Comparison of ENCODE assay signal across 24 cellular contexts in the genomic region with DNA sequence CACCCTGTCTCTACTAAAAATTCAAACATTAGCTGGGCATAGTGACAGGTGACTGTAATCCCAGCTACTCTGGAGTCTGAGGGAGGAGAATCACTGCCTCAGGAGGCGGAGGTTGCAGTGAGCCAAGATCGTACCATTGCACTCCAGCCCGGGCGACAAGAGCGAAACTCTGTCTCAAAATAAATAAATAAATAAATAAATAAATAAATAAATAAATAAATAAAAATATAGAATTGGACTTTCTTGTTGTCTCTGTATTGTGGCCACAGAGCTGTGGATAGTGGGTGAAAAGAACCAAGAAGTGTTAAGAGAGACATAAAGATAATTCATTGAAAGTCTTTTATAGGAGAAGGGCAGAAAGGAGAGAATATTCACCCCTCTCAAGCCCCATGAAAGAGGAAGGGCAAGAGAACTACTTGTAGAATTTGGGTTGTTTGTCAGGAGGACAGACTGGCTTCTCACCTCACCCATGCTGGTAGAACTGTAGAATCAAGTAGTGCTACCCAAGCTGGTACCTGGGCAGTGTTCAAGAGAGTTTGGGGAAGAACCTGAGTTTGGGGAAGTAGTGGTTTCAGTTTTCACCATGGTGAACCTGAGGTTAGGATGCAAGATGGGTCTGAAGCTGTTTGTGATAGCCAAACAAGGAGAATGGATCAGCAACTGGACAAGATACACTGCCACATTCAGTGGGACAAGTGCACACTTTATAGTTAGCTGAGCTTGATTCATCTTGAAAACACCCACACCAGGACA.
DNase-seq lines count a peak whose midpoint lies in the region; ATAC-seq lines count a peak whose summit lies in the region.
"Had no signal": no experiment of that assay in that cellular context is flagged by ENCODE, and none has a peak within 500 bp of the region (broad histone marks: within the 10 kb centered on the region; RNA-seq: fewer than 3 reads in every experiment).

No MANE protein-coding gene starts in this region.

- no CpG with 5 or more reads among the region's 5 CpGs for WGBS in trophoblast cell (ENCODE audit: extremely low coverage, insufficient coverage, insufficient read length)

- no peaks in the 10 kb centered on the region for H3K79me1 ChIP-seq in trophoblast cell (ENCODE audit: low read length)

- H3K79me2 ChIP-seq in trophoblast cell (ENCODE audit: control insufficient read depth, insufficient read depth, low read length, poor library complexity) = no peaks in the 10 kb centered on the region

- in situ Hi-C loops in KBM-7 (cut with MboI; ENCODE audit: low pct_unique_long_range_greater_than_20kb, low sequenced_read_pairs) = no loop called here

- H3K4me1 Mint-ChIP-seq in activated T-cell treated with anti-CD3 and anti-CD28 coated beads, Interleukin-2, amount 50 U/mL, for 72 hours (ENCODE audit: low read depth) = no peaks in the 10 kb centered on the region
- H3K4me1 Mint-ChIP-seq: CD4-positive, alpha-beta memory T cell; immature natural killer cell had no signal

- no peak overlapping the region for H3K4me3 ChIP-seq in trophoblast cell (ENCODE audit: low read depth, low read length)
- H3K4me3 ChIP-seq: left lung, ovary, Peyer's patch, stomach, transverse colon had no signal

- H3K9me3 ChIP-seq in trophoblast cell (ENCODE audit: insufficient read depth, low read depth, low read length) = no peaks in the 10 kb centered on the region
- H3K9me3 ChIP-seq: left lung, ovary, Peyer's patch, stomach, transverse colon had no signal

- H3K4me2 ChIP-seq in trophoblast cell (ENCODE audit: low read length) = no peak overlapping the region

- H3K14ac ChIP-seq in trophoblast cell (ENCODE audit: low read length) = no peak overlapping the region

- H4K91ac ChIP-seq in trophoblast cell (ENCODE audit: low read depth, low read length) = no peak overlapping the region

- H3K4me1 ChIP-seq in trophoblast cell (ENCODE audit: control insufficient read depth in 1 of 2, insufficient read depth in 2 of 2, low read length in 2 of 2) = no peaks in the 10 kb centered on the region
- H3K4me1 ChIP-seq: left lung, Peyer's patch, stomach, transverse colon had no signal

- H2BK120ac ChIP-seq in trophoblast cell (ENCODE audit: insufficient read depth, low read length, poor library complexity) = no peak overlapping the region

- no peak overlapping the region for H3K27ac ChIP-seq in trophoblast cell (ENCODE audit: low read depth, low read length)
- H3K27ac ChIP-seq: left lung, ovary, Peyer's patch, stomach, transverse colon, VCaP had no signal

- H2BK5ac ChIP-seq in trophoblast cell (ENCODE audit: low read depth, low read length, poor library complexity) = no peak overlapping the region

- no peaks in the 10 kb centered on the region for H3K36me3 ChIP-seq in trophoblast cell (ENCODE audit: control insufficient read depth in 1 of 2, insufficient read depth in 2 of 2, low read length in 2 of 2)
- H3K36me3 ChIP-seq: left lung, ovary, Peyer's patch, stomach, transverse colon had no signal

- H3K18ac ChIP-seq in trophoblast cell (ENCODE audit: low read length) = no peak overlapping the region

- ATAC-seq in GM18868 (IDR thresholded peaks at IDR 0.05; ENCODE audit: unreplicated experiment) (peak; percentile 89), GM21423 (IDR thresholded peaks at IDR 0.05; ENCODE audit: unreplicated experiment) (peak; percentile 56), HG03175 (IDR thresholded peaks at IDR 0.05; ENCODE audit: unreplicated experiment) (peak; percentile 60), HG02973 (IDR thresholded peaks at IDR 0.05; ENCODE audit: unreplicated experiment) (no peak), HG03571 (IDR thresholded peaks at IDR 0.05; ENCODE audit: unreplicated experiment) (no peak)
- no peak for ATAC-seq in activated T-cell treated with anti-CD3 and anti-CD28 coated beads, Interleukin-2, amount 50 U/mL, for 72 hours (replicated peaks in 1 of 2)
- ATAC-seq: left lung; natural killer cell treated with Interleukin-12 subunit alpha and Interleukin-12 subunit beta and Interleukin-15 and Interleukin-18, amount 100 ng/mL, for 72 hours; right cardiac atrium had no signal

- no peak overlapping the region for H2AK5ac ChIP-seq in trophoblast cell (ENCODE audit: low read length)

- peak overlapping the region; percentile 2 for H3K9ac ChIP-seq in trophoblast cell (ENCODE audit: low read length)

- no peak overlapping the region for H4K8ac ChIP-seq in trophoblast cell (ENCODE audit: low read depth, low read length)

- H3K27ac Mint-ChIP-seq in activated T-cell treated with anti-CD3 and anti-CD28 coated beads, Interleukin-2, amount 50 U/mL, for 72 hours = no peak overlapping the region
- H3K27ac Mint-ChIP-seq: immature natural killer cell; natural killer cell treated with Interleukin-12 subunit alpha and Interleukin-12 subunit beta and Interleukin-15 and Interleukin-18, amount 100 ng/mL, for 72 hours had no signal

- no peak for DNase-seq in trophoblast cell
- DNase-seq in activated T-cell treated with anti-CD3 and anti-CD28 coated beads, Interleukin-2, amount 50 U/mL, for 72 hours = no peak
- no peak for DNase-seq in KBM-7
- DNase-seq: activated CD8-positive, alpha-beta memory T cell treated with anti-CD3 and anti-CD28 coated beads, Interleukin-2, amount 50 U/mL, for 4 hours; activated effector memory CD4-positive, alpha-beta T cell treated with Interleukin-2 at 50 U/mL for 16 hours; CD4-positive, alpha-beta memory T cell; immature natural killer cell; midbrain; NCI-H510A; ovary; Peyer's patch; right cardiac atrium; stimulated activated CD4-positive, alpha-beta T cell treated with anti-CD3 and anti-CD28 coated beads, Interleukin-4, amount 100 ng/mL, for 24 hours; stomach; T-helper 2 cell; transverse colon had no signal

- H3K4ac ChIP-seq in trophoblast cell (ENCODE audit: low read depth, low read length) = no peak overlapping the region

- no peak overlapping the region for H3K4me3 Mint-ChIP-seq in activated T-cell treated with anti-CD3 and anti-CD28 coated beads, Interleukin-2, amount 50 U/mL, for 72 hours
- H3K4me3 Mint-ChIP-seq: CD4-positive, alpha-beta memory T cell; immature natural killer cell; natural killer cell treated with Interleukin-12 subunit alpha and Interleukin-12 subunit beta and Interleukin-15 and Interleukin-18, amount 100 ng/mL, for 72 hours had no signal

- H3K27me3 Mint-ChIP-seq in activated T-cell treated with anti-CD3 and anti-CD28 coated beads, Interleukin-2, amount 50 U/mL, for 72 hours (ENCODE audit: low read depth) = no peaks in the 10 kb centered on the region

- no peak overlapping the region for H4K12ac ChIP-seq in trophoblast cell (ENCODE audit: low read depth, low read length)

- no peaks in the 10 kb centered on the region for H3K9me3 Mint-ChIP-seq in activated T-cell treated with anti-CD3 and anti-CD28 coated beads, Interleukin-2, amount 50 U/mL, for 72 hours
- H3K9me3 Mint-ChIP-seq: immature natural killer cell; natural killer cell treated with Interleukin-12 subunit alpha and Interleukin-12 subunit beta and Interleukin-15 and Interleukin-18, amount 100 ng/mL, for 72 hours had no signal

- no peak overlapping the region for H2AFZ ChIP-seq in trophoblast cell (ENCODE audit: insufficient read depth, low read length, poor library complexity)

- no peaks in the 10 kb centered on the region for H3K36me3 Mint-ChIP-seq in activated T-cell treated with anti-CD3 and anti-CD28 coated beads, Interleukin-2, amount 50 U/mL, for 72 hours (ENCODE audit: insufficient read depth in 2 of 2)
- H3K36me3 Mint-ChIP-seq: CD4-positive, alpha-beta memory T cell; natural killer cell treated with Interleukin-12 subunit alpha and Interleukin-12 subunit beta and Interleukin-15 and Interleukin-18, amount 100 ng/mL, for 72 hours had no signal

- no peak overlapping the region for H2BK12ac ChIP-seq in trophoblast cell (ENCODE audit: low read length)

- no peaks in the 10 kb centered on the region for H3K27me3 ChIP-seq in trophoblast cell (ENCODE audit: insufficient read depth, low read length)
- H3K27me3 ChIP-seq: left lung, ovary, Peyer's patch, stomach, transverse colon had no signal

- no peak overlapping the region for H3K23ac ChIP-seq in trophoblast cell (ENCODE audit: low read length)

Comparison
In these comparisons a context has a peak if more than half of its experiments do, and no peak if none do; other contexts are left out.
1. ATAC-seq: peak in GM18868 (single experiment), GM21423 (single experiment) and HG03175 (single experiment); none in activated T-cell treated with anti-CD3 and anti-CD28 coated beads, Interleukin-2, amount 50 U/mL, for 72 hours (0 of 2), HG02973 (single experiment) and HG03571 (single experiment).